In the genomic region with DNA sequence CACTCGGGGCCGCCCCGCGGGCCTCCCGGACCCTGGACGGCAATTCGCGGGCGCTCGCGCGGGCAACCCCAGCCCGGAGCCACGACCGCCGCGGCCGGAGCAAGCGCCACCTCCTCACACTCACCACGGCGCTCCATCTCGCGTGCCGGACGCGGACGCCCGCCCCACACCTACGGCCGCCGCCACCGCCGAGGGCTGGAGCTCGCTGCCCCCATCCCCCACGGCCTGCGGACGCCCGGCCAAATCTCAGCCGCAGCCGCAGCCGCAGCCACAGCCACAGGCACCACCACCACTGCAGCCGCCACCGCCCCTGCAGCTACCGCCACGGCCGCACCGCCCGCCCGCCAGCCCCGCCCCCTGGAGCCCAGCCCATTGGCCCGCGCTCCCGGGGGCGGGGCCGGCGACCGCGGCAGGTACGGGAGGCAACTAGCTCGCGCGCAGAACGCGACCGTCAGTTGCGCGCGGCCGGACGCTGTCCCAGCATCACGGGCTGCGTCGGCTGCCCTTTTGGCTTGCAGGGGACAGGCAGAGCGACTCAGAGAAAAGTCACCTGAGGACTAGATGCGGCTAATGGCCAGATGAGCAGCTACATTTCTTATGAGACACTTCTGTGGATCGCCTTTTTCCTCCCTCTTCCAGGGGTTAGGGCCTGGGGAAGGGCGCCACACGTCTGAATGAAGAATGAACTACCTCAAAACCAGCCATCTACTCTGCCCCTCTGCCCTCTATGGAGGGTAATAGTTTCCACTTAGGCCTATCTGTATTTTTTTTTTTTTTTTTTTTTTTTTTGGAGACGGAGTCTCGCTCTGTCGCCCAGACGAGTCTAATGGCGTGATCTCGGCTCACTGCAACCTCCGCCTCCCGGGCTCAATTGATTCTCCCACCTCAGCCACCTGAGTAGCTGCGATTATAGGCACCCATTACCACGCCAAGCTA, we compare ENCODE assay signal across 1 cellular context.
A peak's percentile ranks its signal among the peaks of the same experiment; 100 is the strongest.
TF ChIP-seq lines count a peak whose summit lies in the region.

A gene with protein sequence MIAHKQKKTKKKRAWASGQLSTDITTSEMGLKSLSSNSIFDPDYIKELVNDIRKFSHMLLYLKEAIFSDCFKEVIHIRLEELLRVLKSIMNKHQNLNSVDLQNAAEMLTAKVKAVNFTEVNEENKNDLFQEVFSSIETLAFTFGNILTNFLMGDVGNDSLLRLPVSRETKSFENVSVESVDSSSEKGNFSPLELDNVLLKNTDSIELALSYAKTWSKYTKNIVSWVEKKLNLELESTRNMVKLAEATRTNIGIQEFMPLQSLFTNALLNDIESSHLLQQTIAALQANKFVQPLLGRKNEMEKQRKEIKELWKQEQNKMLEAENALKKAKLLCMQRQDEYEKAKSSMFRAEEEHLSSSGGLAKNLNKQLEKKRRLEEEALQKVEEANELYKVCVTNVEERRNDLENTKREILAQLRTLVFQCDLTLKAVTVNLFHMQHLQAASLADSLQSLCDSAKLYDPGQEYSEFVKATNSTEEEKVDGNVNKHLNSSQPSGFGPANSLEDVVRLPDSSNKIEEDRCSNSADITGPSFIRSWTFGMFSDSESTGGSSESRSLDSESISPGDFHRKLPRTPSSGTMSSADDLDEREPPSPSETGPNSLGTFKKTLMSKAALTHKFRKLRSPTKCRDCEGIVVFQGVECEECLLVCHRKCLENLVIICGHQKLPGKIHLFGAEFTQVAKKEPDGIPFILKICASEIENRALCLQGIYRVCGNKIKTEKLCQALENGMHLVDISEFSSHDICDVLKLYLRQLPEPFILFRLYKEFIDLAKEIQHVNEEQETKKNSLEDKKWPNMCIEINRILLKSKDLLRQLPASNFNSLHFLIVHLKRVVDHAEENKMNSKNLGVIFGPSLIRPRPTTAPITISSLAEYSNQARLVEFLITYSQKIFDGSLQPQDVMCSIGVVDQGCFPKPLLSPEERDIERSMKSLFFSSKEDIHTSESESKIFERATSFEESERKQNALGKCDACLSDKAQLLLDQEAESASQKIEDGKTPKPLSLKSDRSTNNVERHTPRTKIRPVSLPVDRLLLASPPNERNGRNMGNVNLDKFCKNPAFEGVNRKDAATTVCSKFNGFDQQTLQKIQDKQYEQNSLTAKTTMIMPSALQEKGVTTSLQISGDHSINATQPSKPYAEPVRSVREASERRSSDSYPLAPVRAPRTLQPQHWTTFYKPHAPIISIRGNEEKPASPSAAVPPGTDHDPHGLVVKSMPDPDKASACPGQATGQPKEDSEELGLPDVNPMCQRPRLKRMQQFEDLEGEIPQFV (minus strand): TSS at position 294 of the 936 bp plus-strand sequence. CDS start 5,973 bp downstream, outside the sequence.

TF ChIP-seq in HepG2, 621 proteins besides CTCF, POLR2A, EP300 and RAD21 (continued from another document and continues in another):
- TF ChIP-seq, protein P1, sequence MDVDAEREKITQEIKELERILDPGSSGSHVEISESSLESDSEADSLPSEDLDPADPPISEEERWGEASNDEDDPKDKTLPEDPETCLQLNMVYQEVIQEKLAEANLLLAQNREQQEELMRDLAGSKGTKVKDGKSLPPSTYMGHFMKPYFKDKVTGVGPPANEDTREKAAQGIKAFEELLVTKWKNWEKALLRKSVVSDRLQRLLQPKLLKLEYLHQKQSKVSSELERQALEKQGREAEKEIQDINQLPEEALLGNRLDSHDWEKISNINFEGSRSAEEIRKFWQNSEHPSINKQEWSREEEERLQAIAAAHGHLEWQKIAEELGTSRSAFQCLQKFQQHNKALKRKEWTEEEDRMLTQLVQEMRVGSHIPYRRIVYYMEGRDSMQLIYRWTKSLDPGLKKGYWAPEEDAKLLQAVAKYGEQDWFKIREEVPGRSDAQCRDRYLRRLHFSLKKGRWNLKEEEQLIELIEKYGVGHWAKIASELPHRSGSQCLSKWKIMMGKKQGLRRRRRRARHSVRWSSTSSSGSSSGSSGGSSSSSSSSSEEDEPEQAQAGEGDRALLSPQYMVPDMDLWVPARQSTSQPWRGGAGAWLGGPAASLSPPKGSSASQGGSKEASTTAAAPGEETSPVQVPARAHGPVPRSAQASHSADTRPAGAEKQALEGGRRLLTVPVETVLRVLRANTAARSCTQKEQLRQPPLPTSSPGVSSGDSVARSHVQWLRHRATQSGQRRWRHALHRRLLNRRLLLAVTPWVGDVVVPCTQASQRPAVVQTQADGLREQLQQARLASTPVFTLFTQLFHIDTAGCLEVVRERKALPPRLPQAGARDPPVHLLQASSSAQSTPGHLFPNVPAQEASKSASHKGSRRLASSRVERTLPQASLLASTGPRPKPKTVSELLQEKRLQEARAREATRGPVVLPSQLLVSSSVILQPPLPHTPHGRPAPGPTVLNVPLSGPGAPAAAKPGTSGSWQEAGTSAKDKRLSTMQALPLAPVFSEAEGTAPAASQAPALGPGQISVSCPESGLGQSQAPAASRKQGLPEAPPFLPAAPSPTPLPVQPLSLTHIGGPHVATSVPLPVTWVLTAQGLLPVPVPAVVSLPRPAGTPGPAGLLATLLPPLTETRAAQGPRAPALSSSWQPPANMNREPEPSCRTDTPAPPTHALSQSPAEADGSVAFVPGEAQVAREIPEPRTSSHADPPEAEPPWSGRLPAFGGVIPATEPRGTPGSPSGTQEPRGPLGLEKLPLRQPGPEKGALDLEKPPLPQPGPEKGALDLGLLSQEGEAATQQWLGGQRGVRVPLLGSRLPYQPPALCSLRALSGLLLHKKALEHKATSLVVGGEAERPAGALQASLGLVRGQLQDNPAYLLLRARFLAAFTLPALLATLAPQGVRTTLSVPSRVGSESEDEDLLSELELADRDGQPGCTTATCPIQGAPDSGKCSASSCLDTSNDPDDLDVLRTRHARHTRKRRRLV (CRISPR knock-in tag; IDR thresholded peaks at IDR 0.05) = no peak
- TF ChIP-seq, protein P2, sequence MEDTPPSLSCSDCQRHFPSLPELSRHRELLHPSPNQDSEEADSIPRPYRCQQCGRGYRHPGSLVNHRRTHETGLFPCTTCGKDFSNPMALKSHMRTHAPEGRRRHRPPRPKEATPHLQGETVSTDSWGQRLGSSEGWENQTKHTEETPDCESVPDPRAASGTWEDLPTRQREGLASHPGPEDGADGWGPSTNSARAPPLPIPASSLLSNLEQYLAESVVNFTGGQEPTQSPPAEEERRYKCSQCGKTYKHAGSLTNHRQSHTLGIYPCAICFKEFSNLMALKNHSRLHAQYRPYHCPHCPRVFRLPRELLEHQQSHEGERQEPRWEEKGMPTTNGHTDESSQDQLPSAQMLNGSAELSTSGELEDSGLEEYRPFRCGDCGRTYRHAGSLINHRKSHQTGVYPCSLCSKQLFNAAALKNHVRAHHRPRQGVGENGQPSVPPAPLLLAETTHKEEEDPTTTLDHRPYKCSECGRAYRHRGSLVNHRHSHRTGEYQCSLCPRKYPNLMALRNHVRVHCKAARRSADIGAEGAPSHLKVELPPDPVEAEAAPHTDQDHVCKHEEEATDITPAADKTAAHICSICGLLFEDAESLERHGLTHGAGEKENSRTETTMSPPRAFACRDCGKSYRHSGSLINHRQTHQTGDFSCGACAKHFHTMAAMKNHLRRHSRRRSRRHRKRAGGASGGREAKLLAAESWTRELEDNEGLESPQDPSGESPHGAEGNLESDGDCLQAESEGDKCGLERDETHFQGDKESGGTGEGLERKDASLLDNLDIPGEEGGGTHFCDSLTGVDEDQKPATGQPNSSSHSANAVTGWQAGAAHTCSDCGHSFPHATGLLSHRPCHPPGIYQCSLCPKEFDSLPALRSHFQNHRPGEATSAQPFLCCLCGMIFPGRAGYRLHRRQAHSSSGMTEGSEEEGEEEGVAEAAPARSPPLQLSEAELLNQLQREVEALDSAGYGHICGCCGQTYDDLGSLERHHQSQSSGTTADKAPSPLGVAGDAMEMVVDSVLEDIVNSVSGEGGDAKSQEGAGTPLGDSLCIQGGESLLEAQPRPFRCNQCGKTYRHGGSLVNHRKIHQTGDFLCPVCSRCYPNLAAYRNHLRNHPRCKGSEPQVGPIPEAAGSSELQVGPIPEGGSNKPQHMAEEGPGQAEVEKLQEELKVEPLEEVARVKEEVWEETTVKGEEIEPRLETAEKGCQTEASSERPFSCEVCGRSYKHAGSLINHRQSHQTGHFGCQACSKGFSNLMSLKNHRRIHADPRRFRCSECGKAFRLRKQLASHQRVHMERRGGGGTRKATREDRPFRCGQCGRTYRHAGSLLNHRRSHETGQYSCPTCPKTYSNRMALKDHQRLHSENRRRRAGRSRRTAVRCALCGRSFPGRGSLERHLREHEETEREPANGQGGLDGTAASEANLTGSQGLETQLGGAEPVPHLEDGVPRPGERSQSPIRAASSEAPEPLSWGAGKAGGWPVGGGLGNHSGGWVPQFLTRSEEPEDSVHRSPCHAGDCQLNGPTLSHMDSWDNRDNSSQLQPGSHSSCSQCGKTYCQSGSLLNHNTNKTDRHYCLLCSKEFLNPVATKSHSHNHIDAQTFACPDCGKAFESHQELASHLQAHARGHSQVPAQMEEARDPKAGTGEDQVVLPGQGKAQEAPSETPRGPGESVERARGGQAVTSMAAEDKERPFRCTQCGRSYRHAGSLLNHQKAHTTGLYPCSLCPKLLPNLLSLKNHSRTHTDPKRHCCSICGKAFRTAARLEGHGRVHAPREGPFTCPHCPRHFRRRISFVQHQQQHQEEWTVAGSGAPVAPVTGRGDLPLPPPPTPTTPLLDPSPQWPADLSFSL (CRISPR knock-in tag; IDR thresholded peaks at IDR 0.05) = no peak
- no peak for TF ChIP-seq TCF7 (IDR thresholded peaks at IDR 0.05; ENCODE audit: low read depth)
- no peak for TF ChIP-seq REL (CRISPR knock-in tag; conservative IDR thresholded peaks at IDR 0.05)
- no peak for TF ChIP-seq TCF12 (IDR thresholded peaks at IDR 0.05)
- peak; percentile 58; the same call in 1 of the 2 replicates for TF ChIP-seq TCF12 (CRISPR knock-in tag; IDR thresholded peaks at IDR 0.05)
- TF ChIP-seq, protein P3, sequence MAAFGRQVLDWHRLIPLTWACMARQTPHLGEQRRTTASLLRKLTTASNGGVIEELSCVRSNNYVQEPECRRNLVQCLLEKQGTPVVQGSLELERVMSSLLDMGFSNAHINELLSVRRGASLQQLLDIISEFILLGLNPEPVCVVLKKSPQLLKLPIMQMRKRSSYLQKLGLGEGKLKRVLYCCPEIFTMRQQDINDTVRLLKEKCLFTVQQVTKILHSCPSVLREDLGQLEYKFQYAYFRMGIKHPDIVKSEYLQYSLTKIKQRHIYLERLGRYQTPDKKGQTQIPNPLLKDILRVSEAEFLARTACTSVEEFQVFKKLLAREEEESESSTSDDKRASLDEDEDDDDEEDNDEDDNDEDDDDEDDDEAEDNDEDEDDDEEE (CRISPR knock-in tag; IDR thresholded peaks at IDR 0.05) = no peak
- TF ChIP-seq, protein P4, sequence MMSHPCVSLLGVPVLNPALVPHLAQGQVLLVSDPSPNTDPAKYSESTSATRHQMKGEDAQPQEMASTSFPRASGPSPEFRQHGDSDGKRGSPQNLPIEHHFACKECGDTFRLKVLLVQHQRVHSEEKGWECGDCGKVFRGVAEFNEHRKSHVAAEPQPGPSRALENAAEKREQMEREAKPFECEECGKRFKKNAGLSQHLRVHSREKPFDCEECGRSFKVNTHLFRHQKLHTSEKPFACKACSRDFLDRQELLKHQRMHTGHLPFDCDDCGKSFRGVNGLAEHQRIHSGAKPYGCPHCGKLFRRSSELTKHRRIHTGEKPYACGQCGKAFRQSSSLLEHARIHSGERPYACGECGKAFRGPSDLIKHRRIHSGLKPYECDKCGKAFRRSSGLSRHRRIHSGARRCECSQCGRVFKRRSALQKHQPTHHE (CRISPR knock-in tag; IDR thresholded peaks at IDR 0.05; ENCODE audit: borderline replicate concordance) = 0 out of 2 replicates have a peak, but pooled peaks have one; percentile 21
- TF ChIP-seq KLF12 (CRISPR knock-in tag; IDR thresholded peaks at IDR 0.05; ENCODE audit: borderline replicate concordance) = peak; percentile 62; the same call in 1 of the 2 replicates
- peak; percentile 59 for TF ChIP-seq GABPB1 (CRISPR knock-in tag; IDR thresholded peaks at IDR 0.05)
- TF ChIP-seq DNMT1 (CRISPR knock-in tag; IDR thresholded peaks at IDR 0.05) = peak; percentile 79; the same call in 1 of the 2 replicates
- TF ChIP-seq PITX1 (CRISPR knock-in tag; IDR thresholded peaks at IDR 0.05) = 0 out of 2 replicates have a peak, but pooled peaks have one; percentile 17
- TF ChIP-seq GATA4 (IDR thresholded peaks at IDR 0.05; ENCODE audit: borderline replicate concordance, low read depth) = peak; percentile 61; the same call in 1 of the 2 replicates
- peak; percentile 43; the same call in 1 of the 2 replicates for TF ChIP-seq HOXA3 (CRISPR knock-in tag; IDR thresholded peaks at IDR 0.05)
- no peak for TF ChIP-seq RBM39 (IDR thresholded peaks at IDR 0.05; ENCODE audit: low read depth, low read length, poor library complexity, severe bottlenecking)
- TF ChIP-seq ELF3 (CRISPR knock-in tag; IDR thresholded peaks at IDR 0.05) = 0 out of 2 replicates have a peak, but pooled peaks have one; percentile 14
- TF ChIP-seq SUZ12 (IDR thresholded peaks at IDR 0.05; ENCODE audit: low read depth, low read length) = no peak
- TF ChIP-seq, protein P5, sequence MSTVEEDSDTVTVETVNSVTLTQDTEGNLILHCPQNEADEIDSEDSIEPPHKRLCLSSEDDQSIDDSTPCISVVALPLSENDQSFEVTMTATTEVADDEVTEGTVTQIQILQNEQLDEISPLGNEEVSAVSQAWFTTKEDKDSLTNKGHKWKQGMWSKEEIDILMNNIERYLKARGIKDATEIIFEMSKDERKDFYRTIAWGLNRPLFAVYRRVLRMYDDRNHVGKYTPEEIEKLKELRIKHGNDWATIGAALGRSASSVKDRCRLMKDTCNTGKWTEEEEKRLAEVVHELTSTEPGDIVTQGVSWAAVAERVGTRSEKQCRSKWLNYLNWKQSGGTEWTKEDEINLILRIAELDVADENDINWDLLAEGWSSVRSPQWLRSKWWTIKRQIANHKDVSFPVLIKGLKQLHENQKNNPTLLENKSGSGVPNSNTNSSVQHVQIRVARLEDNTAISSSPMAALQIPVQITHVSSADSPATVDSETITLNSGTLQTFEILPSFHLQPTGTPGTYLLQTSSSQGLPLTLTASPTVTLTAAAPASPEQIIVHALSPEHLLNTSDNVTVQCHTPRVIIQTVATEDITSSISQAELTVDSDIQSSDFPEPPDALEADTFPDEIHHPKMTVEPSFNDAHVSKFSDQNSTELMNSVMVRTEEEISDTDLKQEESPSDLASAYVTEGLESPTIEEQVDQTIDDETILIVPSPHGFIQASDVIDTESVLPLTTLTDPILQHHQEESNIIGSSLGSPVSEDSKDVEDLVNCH (CRISPR knock-in tag; IDR thresholded peaks at IDR 0.05) = no peak
- peak; percentile 50; the same call in 1 of the 2 replicates for TF ChIP-seq SPEN (CRISPR knock-in tag; IDR thresholded peaks at IDR 0.05; ENCODE audit: low read depth)
- peak; percentile 60; the same call in 1 of the 2 replicates for TF ChIP-seq SNAPC2 (CRISPR knock-in tag; IDR thresholded peaks at IDR 0.05)
- TF ChIP-seq ZMYM4 (CRISPR knock-in tag; IDR thresholded peaks at IDR 0.05) = peak; percentile 70
- TF ChIP-seq KDM5B (CRISPR knock-in tag; IDR thresholded peaks at IDR 0.05; ENCODE audit: borderline replicate concordance) = peak; percentile 83; the same call in 1 of the 2 replicates
- TF ChIP-seq ZNF674 (CRISPR knock-in tag; IDR thresholded peaks at IDR 0.05; ENCODE audit: low read depth) = no peak
- TF ChIP-seq, protein P6, sequence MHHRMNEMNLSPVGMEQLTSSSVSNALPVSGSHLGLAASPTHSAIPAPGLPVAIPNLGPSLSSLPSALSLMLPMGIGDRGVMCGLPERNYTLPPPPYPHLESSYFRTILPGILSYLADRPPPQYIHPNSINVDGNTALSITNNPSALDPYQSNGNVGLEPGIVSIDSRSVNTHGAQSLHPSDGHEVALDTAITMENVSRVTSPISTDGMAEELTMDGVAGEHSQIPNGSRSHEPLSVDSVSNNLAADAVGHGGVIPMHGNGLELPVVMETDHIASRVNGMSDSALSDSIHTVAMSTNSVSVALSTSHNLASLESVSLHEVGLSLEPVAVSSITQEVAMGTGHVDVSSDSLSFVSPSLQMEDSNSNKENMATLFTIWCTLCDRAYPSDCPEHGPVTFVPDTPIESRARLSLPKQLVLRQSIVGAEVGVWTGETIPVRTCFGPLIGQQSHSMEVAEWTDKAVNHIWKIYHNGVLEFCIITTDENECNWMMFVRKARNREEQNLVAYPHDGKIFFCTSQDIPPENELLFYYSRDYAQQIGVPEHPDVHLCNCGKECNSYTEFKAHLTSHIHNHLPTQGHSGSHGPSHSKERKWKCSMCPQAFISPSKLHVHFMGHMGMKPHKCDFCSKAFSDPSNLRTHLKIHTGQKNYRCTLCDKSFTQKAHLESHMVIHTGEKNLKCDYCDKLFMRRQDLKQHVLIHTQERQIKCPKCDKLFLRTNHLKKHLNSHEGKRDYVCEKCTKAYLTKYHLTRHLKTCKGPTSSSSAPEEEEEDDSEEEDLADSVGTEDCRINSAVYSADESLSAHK (CRISPR knock-in tag; IDR thresholded peaks at IDR 0.05; ENCODE audit: borderline replicate concordance) = no peak
